ENCODE assay signal across 1 cellular context in the genomic region with DNA sequence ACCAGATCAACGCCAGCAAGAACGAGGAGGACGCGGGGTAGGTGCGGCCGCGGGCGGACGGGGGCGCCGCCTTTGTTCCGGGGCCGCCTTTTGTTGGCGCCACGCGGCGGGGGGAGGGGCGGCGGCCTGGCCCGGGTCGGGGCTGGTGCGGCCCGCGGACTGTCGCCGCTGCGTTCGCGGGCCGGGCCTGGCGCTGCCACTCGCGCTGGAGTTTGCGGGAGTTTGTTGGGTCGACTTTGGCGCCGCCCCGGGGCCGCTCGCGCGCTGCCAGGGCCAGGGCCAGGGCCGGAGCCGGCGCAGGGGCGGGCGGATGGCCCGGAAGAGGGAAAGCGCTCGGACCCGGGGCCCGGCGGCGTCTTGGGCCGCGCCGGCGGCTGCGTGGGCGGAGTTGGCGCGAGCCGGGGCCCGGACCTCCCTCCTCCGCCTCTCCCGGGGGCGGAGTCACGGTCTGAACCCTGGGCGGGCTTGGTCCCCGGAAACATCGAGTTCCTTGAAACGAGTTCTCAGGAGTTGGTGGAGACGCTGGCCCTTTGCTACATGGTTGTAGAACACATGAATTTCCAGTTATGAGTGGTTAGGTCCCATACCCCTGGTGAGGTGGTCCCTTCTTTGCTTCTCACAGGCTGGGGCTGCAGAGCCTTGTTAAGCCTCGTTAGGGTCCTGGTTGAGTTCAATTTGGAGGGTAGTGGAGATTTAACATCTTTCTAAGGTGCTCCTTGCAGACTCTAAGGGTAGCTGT.
TF ChIP-seq lines count a peak whose summit lies in the region.

No MANE protein-coding gene starts in this region.

TF ChIP-seq in HEK293, 187 proteins besides CTCF, POLR2A, EP300 and RAD21 (continues in another document):
- TF ChIP-seq GLI2 (tag by site-specific recombination; IDR thresholded peaks at IDR 0.05; ENCODE audit: borderline replicate concordance, low read depth) (no peak), ZBTB20 (tag by site-specific recombination; IDR thresholded peaks at IDR 0.05) (peak; percentile 68), ZNF837 (tag by site-specific recombination; IDR thresholded peaks at IDR 0.05) (no peak), ZNF16 (tag by site-specific recombination; IDR thresholded peaks at IDR 0.05; ENCODE audit: low read depth) (no peak), TRIM28 (IDR thresholded peaks at IDR 0.05; ENCODE audit: borderline replicate concordance, low read length) (no peak), ZNF664 (tag by site-specific recombination; IDR thresholded peaks at IDR 0.05) (no peak), ZNF677 (tag by site-specific recombination; IDR thresholded peaks at IDR 0.05) (0 out of 2 replicates have a peak, but pooled peaks have one; percentile 28), ZNF366 (tag by site-specific recombination; conservative IDR thresholded peaks at IDR 0.05) (no peak), ZNF791 (tag by site-specific recombination; IDR thresholded peaks at IDR 0.05) (no peak), ZFP41 (tag by site-specific recombination; IDR thresholded peaks at IDR 0.05; ENCODE audit: borderline replicate concordance) (no peak), ZFP69B (tag by site-specific recombination; IDR thresholded peaks at IDR 0.05) (no peak), SP2 (tag by site-specific recombination; IDR thresholded peaks at IDR 0.05) (peak; percentile 80), KLF8 (tag by site-specific recombination; IDR thresholded peaks at IDR 0.05) (0 out of 2 replicates have a peak, but pooled peaks have one; percentile 13), ZNF530 (tag by site-specific recombination; IDR thresholded peaks at IDR 0.05; ENCODE audit: low read depth) (no peak), SETDB1 (IDR thresholded peaks at IDR 0.05; ENCODE audit: insufficient read length, low read length) (no peak), GLI4 (tag by site-specific recombination; IDR thresholded peaks at IDR 0.05) (no peak), SP7 (tag by site-specific recombination; IDR thresholded peaks at IDR 0.05) (0 out of 2 replicates have a peak, but pooled peaks have one; percentile 17), GLIS2 (tag by site-specific recombination; IDR thresholded peaks at IDR 0.05) (0 out of 2 replicates have a peak, but pooled peaks have one; percentile 18), ZNF140 (tag by site-specific recombination; IDR thresholded peaks at IDR 0.05) (no peak), ZBTB48 (tag by site-specific recombination; IDR thresholded peaks at IDR 0.05) (peak; percentile 47; the same call in 1 of the 2 replicates), ZBTB1 (tag by site-specific recombination; IDR thresholded peaks at IDR 0.05) (no peak), ZNF792 (tag by site-specific recombination; IDR thresholded peaks at IDR 0.05) (no peak), EGR2 (tag by site-specific recombination; IDR thresholded peaks at IDR 0.05; ENCODE audit: low read depth) (0 out of 2 replicates have a peak, but pooled peaks have one; percentile 44), MYNN (tag by site-specific recombination; IDR thresholded peaks at IDR 0.05; ENCODE audit: borderline replicate concordance) (no peak), ZNF670 (tag by site-specific recombination; IDR thresholded peaks at IDR 0.05; ENCODE audit: low read depth) (no peak), OVOL3 (tag by site-specific recombination; IDR thresholded peaks at IDR 0.05) (no peak), SP3 (tag by site-specific recombination; IDR thresholded peaks at IDR 0.05) (peak; percentile 74), ZNF37A (tag by site-specific recombination; IDR thresholded peaks at IDR 0.05) (no peak), MEIS1 (CRISPR knock-in tag; IDR thresholded peaks at IDR 0.05; ENCODE audit: borderline replicate concordance) (no peak), ZNF394 (tag by site-specific recombination; IDR thresholded peaks at IDR 0.05; ENCODE audit: borderline replicate concordance) (peak; percentile 48; the same call in 1 of the 2 replicates), GLIS1 (tag by site-specific recombination; IDR thresholded peaks at IDR 0.05) (peak; percentile 13; the same call in 1 of the 2 replicates), ZNF302 (tag by site-specific recombination; IDR thresholded peaks at IDR 0.05; ENCODE audit: low read depth) (no peak)
- TF ChIP-seq, protein P1, sequence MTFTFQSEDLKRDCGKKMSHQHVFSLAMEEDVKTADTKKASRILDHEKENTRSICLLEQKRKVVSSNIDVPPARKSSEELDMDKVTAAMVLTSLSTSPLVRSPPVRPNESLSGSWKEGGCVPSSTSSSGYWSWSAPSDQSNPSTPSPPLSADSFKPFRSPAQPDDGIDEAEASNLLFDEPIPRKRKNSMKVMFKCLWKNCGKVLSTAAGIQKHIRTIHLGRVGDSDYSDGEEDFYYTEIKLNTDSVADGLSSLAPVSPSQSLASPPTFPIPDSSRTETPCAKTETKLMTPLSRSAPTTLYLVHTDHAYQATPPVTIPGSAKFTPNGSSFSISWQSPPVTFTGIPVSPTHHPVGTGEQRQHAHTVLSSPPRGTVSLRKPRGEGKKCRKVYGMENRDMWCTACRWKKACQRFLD (tag by site-specific recombination; IDR thresholded peaks at IDR 0.05) = no peak
- TF ChIP-seq, protein P2, sequence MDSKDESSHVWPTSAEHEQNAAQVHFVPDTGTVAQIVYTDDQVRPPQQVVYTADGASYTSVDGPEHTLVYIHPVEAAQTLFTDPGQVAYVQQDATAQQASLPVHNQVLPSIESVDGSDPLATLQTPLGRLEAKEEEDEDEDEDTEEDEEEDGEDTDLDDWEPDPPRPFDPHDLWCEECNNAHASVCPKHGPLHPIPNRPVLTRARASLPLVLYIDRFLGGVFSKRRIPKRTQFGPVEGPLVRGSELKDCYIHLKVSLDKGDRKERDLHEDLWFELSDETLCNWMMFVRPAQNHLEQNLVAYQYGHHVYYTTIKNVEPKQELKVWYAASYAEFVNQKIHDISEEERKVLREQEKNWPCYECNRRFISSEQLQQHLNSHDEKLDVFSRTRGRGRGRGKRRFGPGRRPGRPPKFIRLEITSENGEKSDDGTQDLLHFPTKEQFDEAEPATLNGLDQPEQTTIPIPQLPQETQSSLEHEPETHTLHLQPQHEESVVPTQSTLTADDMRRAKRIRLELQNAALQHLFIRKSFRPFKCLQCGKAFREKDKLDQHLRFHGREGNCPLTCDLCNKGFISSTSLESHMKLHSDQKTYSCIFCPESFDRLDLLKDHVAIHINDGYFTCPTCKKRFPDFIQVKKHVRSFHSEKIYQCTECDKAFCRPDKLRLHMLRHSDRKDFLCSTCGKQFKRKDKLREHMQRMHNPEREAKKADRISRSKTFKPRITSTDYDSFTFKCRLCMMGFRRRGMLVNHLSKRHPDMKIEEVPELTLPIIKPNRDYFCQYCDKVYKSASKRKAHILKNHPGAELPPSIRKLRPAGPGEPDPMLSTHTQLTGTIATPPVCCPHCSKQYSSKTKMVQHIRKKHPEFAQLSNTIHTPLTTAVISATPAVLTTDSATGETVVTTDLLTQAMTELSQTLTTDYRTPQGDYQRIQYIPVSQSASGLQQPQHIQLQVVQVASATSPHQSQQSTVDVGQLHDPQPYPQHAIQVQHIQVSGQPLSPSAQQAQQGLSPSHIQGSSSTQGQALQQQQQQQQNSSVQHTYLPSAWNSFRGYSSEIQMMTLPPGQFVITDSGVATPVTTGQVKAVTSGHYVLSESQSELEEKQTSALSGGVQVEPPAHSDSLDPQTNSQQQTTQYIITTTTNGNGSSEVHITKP (tag by site-specific recombination; IDR thresholded peaks at IDR 0.05) = 0 out of 2 replicates have a peak, but pooled peaks have one; percentile 11
- TF ChIP-seq, protein P3, sequence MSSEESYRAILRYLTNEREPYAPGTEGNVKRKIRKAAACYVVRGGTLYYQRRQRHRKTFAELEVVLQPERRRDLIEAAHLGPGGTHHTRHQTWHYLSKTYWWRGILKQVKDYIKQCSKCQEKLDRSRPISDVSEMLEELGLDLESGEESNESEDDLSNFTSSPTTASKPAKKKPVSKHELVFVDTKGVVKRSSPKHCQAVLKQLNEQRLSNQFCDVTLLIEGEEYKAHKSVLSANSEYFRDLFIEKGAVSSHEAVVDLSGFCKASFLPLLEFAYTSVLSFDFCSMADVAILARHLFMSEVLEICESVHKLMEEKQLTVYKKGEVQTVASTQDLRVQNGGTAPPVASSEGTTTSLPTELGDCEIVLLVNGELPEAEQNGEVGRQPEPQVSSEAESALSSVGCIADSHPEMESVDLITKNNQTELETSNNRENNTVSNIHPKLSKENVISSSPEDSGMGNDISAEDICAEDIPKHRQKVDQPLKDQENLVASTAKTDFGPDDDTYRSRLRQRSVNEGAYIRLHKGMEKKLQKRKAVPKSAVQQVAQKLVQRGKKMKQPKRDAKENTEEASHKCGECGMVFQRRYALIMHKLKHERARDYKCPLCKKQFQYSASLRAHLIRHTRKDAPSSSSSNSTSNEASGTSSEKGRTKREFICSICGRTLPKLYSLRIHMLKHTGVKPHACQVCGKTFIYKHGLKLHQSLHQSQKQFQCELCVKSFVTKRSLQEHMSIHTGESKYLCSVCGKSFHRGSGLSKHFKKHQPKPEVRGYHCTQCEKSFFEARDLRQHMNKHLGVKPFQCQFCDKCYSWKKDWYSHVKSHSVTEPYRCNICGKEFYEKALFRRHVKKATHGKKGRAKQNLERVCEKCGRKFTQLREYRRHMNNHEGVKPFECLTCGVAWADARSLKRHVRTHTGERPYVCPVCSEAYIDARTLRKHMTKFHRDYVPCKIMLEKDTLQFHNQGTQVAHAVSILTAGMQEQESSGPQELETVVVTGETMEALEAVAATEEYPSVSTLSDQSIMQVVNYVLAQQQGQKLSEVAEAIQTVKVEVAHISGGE (tag by site-specific recombination; conservative IDR thresholded peaks at IDR 0.05; ENCODE audit: low read depth) = no peak; the same call in 1 of the 2 replicates
- TF ChIP-seq, protein P4, sequence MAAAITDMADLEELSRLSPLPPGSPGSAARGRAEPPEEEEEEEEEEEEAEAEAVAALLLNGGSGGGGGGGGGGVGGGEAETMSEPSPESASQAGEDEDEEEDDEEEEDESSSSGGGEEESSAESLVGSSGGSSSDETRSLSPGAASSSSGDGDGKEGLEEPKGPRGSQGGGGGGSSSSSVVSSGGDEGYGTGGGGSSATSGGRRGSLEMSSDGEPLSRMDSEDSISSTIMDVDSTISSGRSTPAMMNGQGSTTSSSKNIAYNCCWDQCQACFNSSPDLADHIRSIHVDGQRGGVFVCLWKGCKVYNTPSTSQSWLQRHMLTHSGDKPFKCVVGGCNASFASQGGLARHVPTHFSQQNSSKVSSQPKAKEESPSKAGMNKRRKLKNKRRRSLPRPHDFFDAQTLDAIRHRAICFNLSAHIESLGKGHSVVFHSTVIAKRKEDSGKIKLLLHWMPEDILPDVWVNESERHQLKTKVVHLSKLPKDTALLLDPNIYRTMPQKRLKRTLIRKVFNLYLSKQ (tag by site-specific recombination; IDR thresholded peaks at IDR 0.05; ENCODE audit: borderline replicate concordance) = no peak
- TF ChIP-seq, protein P5, sequence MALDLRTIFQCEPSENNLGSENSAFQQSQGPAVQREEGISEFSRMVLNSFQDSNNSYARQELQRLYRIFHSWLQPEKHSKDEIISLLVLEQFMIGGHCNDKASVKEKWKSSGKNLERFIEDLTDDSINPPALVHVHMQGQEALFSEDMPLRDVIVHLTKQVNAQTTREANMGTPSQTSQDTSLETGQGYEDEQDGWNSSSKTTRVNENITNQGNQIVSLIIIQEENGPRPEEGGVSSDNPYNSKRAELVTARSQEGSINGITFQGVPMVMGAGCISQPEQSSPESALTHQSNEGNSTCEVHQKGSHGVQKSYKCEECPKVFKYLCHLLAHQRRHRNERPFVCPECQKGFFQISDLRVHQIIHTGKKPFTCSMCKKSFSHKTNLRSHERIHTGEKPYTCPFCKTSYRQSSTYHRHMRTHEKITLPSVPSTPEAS (tag by site-specific recombination; IDR thresholded peaks at IDR 0.05) = no peak
- TF ChIP-seq, protein P6, sequence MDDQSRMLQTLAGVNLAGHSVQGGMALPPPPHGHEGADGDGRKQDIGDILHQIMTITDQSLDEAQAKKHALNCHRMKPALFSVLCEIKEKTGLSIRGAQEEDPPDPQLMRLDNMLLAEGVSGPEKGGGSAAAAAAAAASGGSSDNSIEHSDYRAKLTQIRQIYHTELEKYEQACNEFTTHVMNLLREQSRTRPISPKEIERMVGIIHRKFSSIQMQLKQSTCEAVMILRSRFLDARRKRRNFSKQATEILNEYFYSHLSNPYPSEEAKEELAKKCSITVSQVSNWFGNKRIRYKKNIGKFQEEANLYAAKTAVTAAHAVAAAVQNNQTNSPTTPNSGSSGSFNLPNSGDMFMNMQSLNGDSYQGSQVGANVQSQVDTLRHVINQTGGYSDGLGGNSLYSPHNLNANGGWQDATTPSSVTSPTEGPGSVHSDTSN (CRISPR knock-in tag; IDR thresholded peaks at IDR 0.05) = peak; percentile 22; the same call in 1 of the 2 replicates
- TF ChIP-seq, protein P7, sequence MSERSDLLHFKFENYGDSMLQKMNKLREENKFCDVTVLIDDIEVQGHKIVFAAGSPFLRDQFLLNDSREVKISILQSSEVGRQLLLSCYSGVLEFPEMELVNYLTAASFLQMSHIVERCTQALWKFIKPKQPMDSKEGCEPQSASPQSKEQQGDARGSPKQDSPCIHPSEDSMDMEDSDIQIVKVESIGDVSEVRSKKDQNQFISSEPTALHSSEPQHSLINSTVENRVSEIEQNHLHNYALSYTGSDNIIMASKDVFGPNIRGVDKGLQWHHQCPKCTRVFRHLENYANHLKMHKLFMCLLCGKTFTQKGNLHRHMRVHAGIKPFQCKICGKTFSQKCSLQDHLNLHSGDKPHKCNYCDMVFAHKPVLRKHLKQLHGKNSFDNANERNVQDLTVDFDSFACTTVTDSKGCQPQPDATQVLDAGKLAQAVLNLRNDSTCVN (tag by site-specific recombination; optimal IDR thresholded peaks at IDR 0.05) = peak; percentile 35
- TF ChIP-seq, protein P8, sequence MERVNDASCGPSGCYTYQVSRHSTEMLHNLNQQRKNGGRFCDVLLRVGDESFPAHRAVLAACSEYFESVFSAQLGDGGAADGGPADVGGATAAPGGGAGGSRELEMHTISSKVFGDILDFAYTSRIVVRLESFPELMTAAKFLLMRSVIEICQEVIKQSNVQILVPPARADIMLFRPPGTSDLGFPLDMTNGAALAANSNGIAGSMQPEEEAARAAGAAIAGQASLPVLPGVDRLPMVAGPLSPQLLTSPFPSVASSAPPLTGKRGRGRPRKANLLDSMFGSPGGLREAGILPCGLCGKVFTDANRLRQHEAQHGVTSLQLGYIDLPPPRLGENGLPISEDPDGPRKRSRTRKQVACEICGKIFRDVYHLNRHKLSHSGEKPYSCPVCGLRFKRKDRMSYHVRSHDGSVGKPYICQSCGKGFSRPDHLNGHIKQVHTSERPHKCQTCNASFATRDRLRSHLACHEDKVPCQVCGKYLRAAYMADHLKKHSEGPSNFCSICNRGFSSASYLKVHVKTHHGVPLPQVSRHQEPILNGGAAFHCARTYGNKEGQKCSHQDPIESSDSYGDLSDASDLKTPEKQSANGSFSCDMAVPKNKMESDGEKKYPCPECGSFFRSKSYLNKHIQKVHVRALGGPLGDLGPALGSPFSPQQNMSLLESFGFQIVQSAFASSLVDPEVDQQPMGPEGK (tag by site-specific recombination; IDR thresholded peaks at IDR 0.05) = 0 out of 2 replicates have a peak, but pooled peaks have one; percentile 37
